In genomic region chr6:150297327-150298028, GRCh38 we compare ENCODE assay signal across 1 cellular context.
A peak's percentile ranks its signal among the peaks of the same experiment; 100 is the strongest.
TF ChIP-seq lines count a peak whose summit lies in the region.

No MANE protein-coding gene starts in this region.

TF ChIP-seq in K562, 482 proteins besides CTCF, POLR2A, EP300 and RAD21 (continued from another document and continues in another):
- TF ChIP-seq RNF219 (CRISPR knock-in tag; IDR thresholded peaks at IDR 0.05) (no peak), ATF3 (IDR thresholded peaks at IDR 0.05) (peak; percentile 92), ATF3 (CRISPR knock-in tag; conservative IDR thresholded peaks at IDR 0.05) (no peak), KAT8 (IDR thresholded peaks at IDR 0.05; ENCODE audit: low read depth) (no peak), ZC3H4 (CRISPR knock-in tag; IDR thresholded peaks at IDR 0.05; ENCODE audit: borderline replicate concordance) (no peak), MEF2A (IDR thresholded peaks at IDR 0.05; ENCODE audit: control insufficient read depth, low read depth, low read length) (no peak), HNRNPK (IDR thresholded peaks at IDR 0.05; ENCODE audit: low read depth, low read length, poor library complexity, severe bottlenecking) (no peak), CEBPB (tag; IDR thresholded peaks at IDR 0.05) (peak; percentile 97), ZNF232 (CRISPR knock-in tag; IDR thresholded peaks at IDR 0.05) (no peak), TFAP4 (CRISPR knock-in tag; IDR thresholded peaks at IDR 0.05; ENCODE audit: borderline replicate concordance) (no peak), ZNF609 (CRISPR knock-in tag; IDR thresholded peaks at IDR 0.05; ENCODE audit: borderline replicate concordance) (no peak), ZEB2 (IDR thresholded peaks at IDR 0.05) (peak; percentile 19; the same call in 1 of the 2 replicates), HDAC3 (IDR thresholded peaks at IDR 0.05; ENCODE audit: borderline replicate concordance, partially characterized antibody) (no peak), ZNF699 (CRISPR knock-in tag; IDR thresholded peaks at IDR 0.05; ENCODE audit: insufficient replicate concordance) (no peak), ZNF589 (CRISPR knock-in tag; IDR thresholded peaks at IDR 0.05; ENCODE audit: low read depth) (0 out of 2 replicates have a peak, but pooled peaks have one; percentile 67), NFIC (IDR thresholded peaks at IDR 0.05) (peak; percentile 23; the same call in 1 of the 2 replicates), ARNT (IDR thresholded peaks at IDR 0.05) (peak in 1 of 2 experiments; percentile 30; a peak in 1 of 4 replicates), KLF1 (tag; IDR thresholded peaks at IDR 0.05) (peak; percentile 79), ZNF165 (CRISPR knock-in tag; IDR thresholded peaks at IDR 0.05; ENCODE audit: borderline replicate concordance) (no peak), BDP1 (IDR thresholded peaks at IDR 0.05; ENCODE audit: insufficient read depth, insufficient read length) (no peak), SLC30A9 (CRISPR knock-in tag; IDR thresholded peaks at IDR 0.05) (no peak), STAT6 (CRISPR knock-in tag; IDR thresholded peaks at IDR 0.05) (no peak), XRCC4 (IDR thresholded peaks at IDR 0.05; ENCODE audit: extremely low read depth, insufficient read depth, insufficient read length) (no peak), JUN (IDR thresholded peaks at IDR 0.05; ENCODE audit: borderline replicate concordance, low read depth, low read length) (peak; percentile 87), JUN (CRISPR knock-in tag; IDR thresholded peaks at IDR 0.05; ENCODE audit: borderline replicate concordance) (no peak), ELF4 (CRISPR knock-in tag; IDR thresholded peaks at IDR 0.05) (no peak), MAFK (IDR thresholded peaks at IDR 0.05; ENCODE audit: low read length) (0 out of 2 replicates have a peak, but pooled peaks have one; percentile 8), HINFP (tag; conservative IDR thresholded peaks at IDR 0.05; ENCODE audit: low read depth) (no peak), RAD51 (IDR thresholded peaks at IDR 0.05; ENCODE audit: borderline replicate concordance, low read depth) (peak; percentile 66), ESRRA (IDR thresholded peaks at IDR 0.05; ENCODE audit: borderline replicate concordance, low read depth) (no peak), ZNF217 (CRISPR knock-in tag; IDR thresholded peaks at IDR 0.05) (no peak), REST (CRISPR knock-in tag; IDR thresholded peaks at IDR 0.05; ENCODE audit: low read depth) (no peak), BRF1 (IDR thresholded peaks at IDR 0.05; ENCODE audit: borderline replicate concordance, extremely low read depth, insufficient read length) (no peak), PHF21A (IDR thresholded peaks at IDR 0.05; ENCODE audit: borderline replicate concordance, low read depth) (no peak), POLR3G (IDR thresholded peaks at IDR 0.05; ENCODE audit: extremely low read depth, insufficient read length, insufficient replicate concordance) (no peak), ZBTB9 (CRISPR knock-in tag; IDR thresholded peaks at IDR 0.05) (no peak), ZNF445 (CRISPR knock-in tag; IDR thresholded peaks at IDR 0.05; ENCODE audit: low read depth) (no peak), MEIS2 (IDR thresholded peaks at IDR 0.05; ENCODE audit: partially characterized antibody) (no peak), SIX5 (IDR thresholded peaks at IDR 0.05; ENCODE audit: borderline replicate concordance in 1 of 2, insufficient read depth in 1 of 2, low read depth in 1 of 2, low read length in 2 of 2) (no peak), SRSF7 (optimal IDR thresholded peaks at IDR 0.05; ENCODE audit: low read depth, low read length) (no peak), GABPB1 (CRISPR knock-in tag; IDR thresholded peaks at IDR 0.05) (0 out of 2 replicates have a peak, but pooled peaks have one; percentile 23), HMGXB4 (CRISPR knock-in tag; IDR thresholded peaks at IDR 0.05) (no peak), DNMT1 (IDR thresholded peaks at IDR 0.05) (no peak), CHD2 (IDR thresholded peaks at IDR 0.05; ENCODE audit: low read depth, low read length) (no peak), PHF8 (IDR thresholded peaks at IDR 0.05; ENCODE audit: borderline replicate concordance, low read length) (no peak), MTA3 (IDR thresholded peaks at IDR 0.05; ENCODE audit: borderline replicate concordance) (peak; percentile 52; the same call in 1 of the 2 replicates)
